Comparison of ENCODE assay signal across 16 cellular contexts in the genomic region with DNA sequence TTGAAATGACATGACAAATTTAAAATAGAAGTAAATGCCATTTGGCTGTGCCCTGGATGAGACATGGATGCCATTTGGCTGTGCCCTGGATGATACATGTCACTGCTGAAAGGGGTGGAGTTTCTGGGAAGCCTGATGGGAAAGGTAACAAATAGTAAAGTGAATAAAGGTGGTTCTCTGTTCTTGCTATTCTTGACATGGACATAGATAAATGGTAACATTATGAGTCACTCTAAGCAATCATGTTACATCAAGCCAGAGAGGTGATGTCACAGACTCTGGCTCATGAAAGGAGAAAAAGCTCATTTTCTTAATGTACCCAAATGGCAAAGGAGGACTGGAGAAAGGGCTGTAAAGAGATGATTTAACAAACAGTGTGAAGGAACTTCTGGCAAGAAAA.
DNase-seq lines count a peak whose midpoint lies in the region; ATAC-seq, FAIRE-seq and TF ChIP-seq lines count a peak whose summit lies in the region.
"Had no signal": no experiment of that assay in that cellular context is flagged by ENCODE, and none has a peak within 500 bp of the region (broad histone marks: within the 10 kb centered on the region; RNA-seq: fewer than 3 reads in every experiment).

No MANE protein-coding gene starts in this region.

- no peak overlapping the region for H3K4me2 ChIP-seq in SK-N-SH
- H3K4me2 ChIP-seq: KMS-11 had no signal

- H3K27ac ChIP-seq in SK-N-SH (ENCODE audit: low read depth in 2 of 2, low read length in 1 of 2) (no peak overlapping the region), small intestine (ENCODE audit: low read depth in 1 of 2, low read length in 1 of 2) (no peak overlapping the region)
- H3K27ac ChIP-seq: KMS-11 had no signal

- ATAC-seq in GM19463 (IDR thresholded peaks at IDR 0.05; ENCODE audit: unreplicated experiment) (no peak), GM19351 (IDR thresholded peaks at IDR 0.05; ENCODE audit: unreplicated experiment) (no peak)
- ATAC-seq: activated T-cell treated with anti-CD3 and anti-CD28 coated beads, Interleukin-2, amount 50 U/mL, for 4 hours had no signal

- POLR2A ChIA-PET in SK-N-SH (lab: Yijun Ruan, JAX): no interaction called here

- no peak for TF ChIP-seq RAD21 in SK-N-SH (IDR thresholded peaks at IDR 0.05; ENCODE audit: low read length)

- DNase-seq in HCEC 1CT (peak; percentile 30), SK-N-SH (no peak), fibroblast of peridontal ligament (ENCODE audit: extremely low read depth) (peak; percentile 57), stromal cell of bone marrow (ENCODE audit: low read depth) (peak; percentile 36), small intestine (no peak), NCI-H748 (lab: John Stamatoyannopoulos, UW; ENCODE audit: unreplicated experiment) (no peak)
- DNase-seq: activated CD4-positive, alpha-beta T cell treated with anti-CD3 and anti-CD28 coated beads for 1 hour; activated T-cell treated with anti-CD3 and anti-CD28 coated beads, Interleukin-2, amount 50 U/mL, for 4 hours; amygdala; CD4-positive, alpha-beta memory T cell; NCI-H2081; nephron progenitor cell had no signal

- no peak for FAIRE-seq in small intestine (lab: Jason Lieb, UNC)

- H3K9me2 ChIP-seq in SK-N-SH: no peaks in the 10 kb centered on the region

- H3K79me2 ChIP-seq in SK-N-SH (ENCODE audit: insufficient read depth): no peaks in the 10 kb centered on the region

- H4K20me1 ChIP-seq in SK-N-SH (ENCODE audit: insufficient read depth): no peaks in the 10 kb centered on the region

- H2AFZ ChIP-seq in SK-N-SH (ENCODE audit: low read depth): no peak overlapping the region

- no peak overlapping the region for H3K4me3 ChIP-seq in SK-N-SH (ENCODE audit: low read depth in 2 of 2, low read length in 1 of 2)
- H3K4me3 ChIP-seq in small intestine (ENCODE audit: low read depth in 1 of 2, low read length in 2 of 2): no peak overlapping the region
- H3K4me3 ChIP-seq: suprapubic skin had no signal

- H3K4me1 ChIP-seq in SK-N-SH (ENCODE audit: control insufficient read depth in 1 of 2, insufficient read depth in 2 of 2, low read depth in 1 of 2, low read length in 1 of 2) (peaks cover 4 to 8% of the 10 kb centered on the region in 2 experiments; a peak in 2 of 4 replicates), small intestine (ENCODE audit: control insufficient read depth in 2 of 2, insufficient read depth in 1 of 2, low read depth in 1 of 2, low read length in 1 of 2) (no peaks in the 10 kb centered on the region)

- TF ChIP-seq CTCF in SK-N-SH (IDR thresholded peaks at IDR 0.05): no peak

- CTCF ChIA-PET in SK-N-SH (lab: Yijun Ruan, JAX): interaction anchor here (1.3 kb wide), 1 partner anchor 86 kb away, joined by 3 read pairs; no protein-coding TSS in a partner anchor

- H3K27me3 ChIP-seq in SK-N-SH (ENCODE audit: insufficient read depth) (no peaks in the 10 kb centered on the region), small intestine (ENCODE audit: control insufficient read depth in 2 of 2, insufficient read depth in 2 of 2, low read length in 2 of 2) (no peaks in the 10 kb centered on the region)
- H3K27me3 ChIP-seq: suprapubic skin had no signal

- H3K9ac ChIP-seq in SK-N-SH: no peak overlapping the region
- H3K9ac ChIP-seq: KMS-11 had no signal

- H3F3A ChIP-seq in SK-N-SH (replicated peaks; ENCODE audit: insufficient read depth): no peaks in the 10 kb centered on the region

- H3K36me3 ChIP-seq in SK-N-SH (replicated peaks in 1 of 2; ENCODE audit: control insufficient read depth in 1 of 2, insufficient read depth in 2 of 2, low read length in 1 of 2) (no peaks in the 10 kb centered on the region), small intestine (ENCODE audit: control insufficient read depth in 2 of 2, insufficient read depth in 2 of 2, low read length in 2 of 2) (no peaks in the 10 kb centered on the region)
- H3K36me3 ChIP-seq: suprapubic skin had no signal

- H3K9me3 ChIP-seq in SK-N-SH (no peaks in the 10 kb centered on the region), small intestine (ENCODE audit: control insufficient read depth, low read depth) (no peaks in the 10 kb centered on the region)
- H3K9me3 ChIP-seq: suprapubic skin had no signal

- no peak for TF ChIP-seq EP300 in SK-N-SH (IDR thresholded peaks at IDR 0.05; ENCODE audit: borderline replicate concordance in 1 of 2, low read depth in 1 of 2, low read length in 1 of 2)

TF ChIP-seq in SK-N-SH, 30 proteins besides CTCF, POLR2A, EP300 and RAD21:
- TF ChIP-seq ELF1 (IDR thresholded peaks at IDR 0.05) (no peak), TCF12 (IDR thresholded peaks at IDR 0.05) (peak; percentile 13; the same call in 1 of the 2 replicates), PBX3 (IDR thresholded peaks at IDR 0.05) (peak; percentile 82), FOSL2 (IDR thresholded peaks at IDR 0.05; ENCODE audit: borderline replicate concordance, low read depth) (peak; percentile 78; the same call in 1 of the 2 replicates), RXRA (IDR thresholded peaks at IDR 0.05; ENCODE audit: borderline replicate concordance, low read depth) (no peak), JUND (IDR thresholded peaks at IDR 0.05) (peak; percentile 65), RCOR1 (IDR thresholded peaks at IDR 0.05; ENCODE audit: low read length) (no peak), POLR2AphosphoS5 (IDR thresholded peaks at IDR 0.05; ENCODE audit: low read depth, low read length) (no peak)

Comparison
In these comparisons a context has a peak if more than half of its experiments do, and no peak if none do; other contexts are left out.
1. DNase-seq: peak in HCEC 1CT (single experiment), fibroblast of peridontal ligament (single experiment) and stromal cell of bone marrow (single experiment); none in SK-N-SH (single experiment), small intestine (single experiment) and NCI-H748 (single experiment).